ENCODE assay signal across 22 cellular contexts in the genomic region with DNA sequence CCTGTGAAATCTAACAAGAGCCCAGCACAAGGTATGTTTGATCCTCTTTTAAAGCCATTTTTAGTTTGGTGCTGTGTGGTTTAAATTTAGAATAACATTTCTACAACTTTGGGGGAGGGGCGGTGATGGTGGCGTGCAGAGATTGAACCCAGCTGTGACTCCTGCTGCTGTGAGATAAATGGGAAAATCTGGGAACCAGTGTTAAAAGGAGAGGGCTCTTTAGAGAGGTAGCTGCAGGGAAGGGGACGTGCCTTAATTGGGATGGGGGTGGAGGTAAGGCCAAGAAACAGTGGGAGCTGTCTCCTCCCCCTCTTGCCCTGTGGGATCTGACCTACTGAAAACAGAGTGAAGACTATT. TPM values are rescaled to one million over a fixed set of nuclear protein-coding genes. Genes with fewer than 3 reads are reported as not detected.
DNase-seq lines count a peak whose midpoint lies in the region; ATAC-seq, FAIRE-seq and TF ChIP-seq lines count a peak whose summit lies in the region.
"Had no signal": no experiment of that assay in that cellular context is flagged by ENCODE, and none has a peak within 500 bp of the region (broad histone marks: within the 10 kb centered on the region; RNA-seq: fewer than 3 reads in every experiment).

No MANE protein-coding gene starts in this region.

- no peaks in the 10 kb centered on the region for H3K27me3 Mint-ChIP-seq in astrocyte (ENCODE audit: low read depth, unreplicated experiment)
- H3K27me3 Mint-ChIP-seq in nephron progenitor cell (ENCODE audit: low read depth, poor library complexity): peaks cover 27% of the 10 kb centered on the region
- peaks cover 8% of the 10 kb centered on the region for H3K27me3 Mint-ChIP-seq in activated naive CD4-positive, alpha-beta T cell treated with anti-CD3 and anti-CD28 coated beads, Interleukin-2, amount 10 ng/mL, durations not matched to agents 7 days and 5 days

- H3K27ac Mint-ChIP-seq in astrocyte (ENCODE audit: unreplicated experiment) (peak overlapping the region; percentile 21), nephron progenitor cell (no peak overlapping the region)
- no peak overlapping the region for H3K27ac Mint-ChIP-seq in activated naive CD4-positive, alpha-beta T cell treated with anti-CD3 and anti-CD28 coated beads, Interleukin-2, amount 10 ng/mL, durations not matched to agents 7 days and 5 days
- H3K27ac Mint-ChIP-seq: natural killer cell, progenitor cell of endocrine pancreas had no signal

- DNase-seq in astrocyte (ENCODE audit: low read depth) (no peak), right cardiac atrium (no peak), nephron progenitor cell (no peak), NCI-H446 treated with DMSO at 0.1 percent for 48 hours (lab: John Stamatoyannopoulos, UW) (no peak), GM19239 (ENCODE audit: insufficient read length, low spot score) (no peak), NCI-H1436 (lab: John Stamatoyannopoulos, UW) (no peak)
- DNase-seq in activated naive CD4-positive, alpha-beta T cell treated with anti-CD3 and anti-CD28 coated beads, Interleukin-2, amount 10 ng/mL, durations not matched to agents 7 days and 5 days: no peak
- DNase-seq: activated CD4-positive, alpha-beta T cell treated with anti-CD3 and anti-CD28 coated beads for 48 hours; activated CD8-positive, alpha-beta memory T cell treated with anti-CD3 and anti-CD28 coated beads, Interleukin-2, amount 50 U/mL, for 4 hours; activated effector memory CD4-positive, alpha-beta T cell treated with anti-CD3 and anti-CD28 coated beads, Interleukin-2, amount 50 U/mL, for 16 hours; DND-41; mammary epithelial cell; natural killer cell; NCI-H1092; stimulated activated CD8-positive, alpha-beta memory T cell treated with anti-CD3 and anti-CD28 coated beads, Interleukin-4, amount 100 ng/mL, for 48 hours; SW 1271 had no signal

- H3K9me3 Mint-ChIP-seq in astrocyte (ENCODE audit: unreplicated experiment) (no peaks in the 10 kb centered on the region), nephron progenitor cell (no peaks in the 10 kb centered on the region)
- H3K9me3 Mint-ChIP-seq in activated naive CD4-positive, alpha-beta T cell treated with anti-CD3 and anti-CD28 coated beads, Interleukin-2, amount 10 ng/mL, durations not matched to agents 7 days and 5 days: no peaks in the 10 kb centered on the region
- H3K9me3 Mint-ChIP-seq: natural killer cell had no signal

- H3K4me2 ChIP-seq in astrocyte (ENCODE audit: low read length): no peak overlapping the region

- H4K20me1 ChIP-seq in astrocyte (ENCODE audit: insufficient read depth, low read length): no peaks in the 10 kb centered on the region

- no peak for FAIRE-seq in astrocyte (lab: Jason Lieb, UNC)
- no peak for FAIRE-seq in GM19239 (lab: Jason Lieb, UNC)
- FAIRE-seq: endometrium had no signal

- peaks cover 25% of the 10 kb centered on the region for H3K4me1 Mint-ChIP-seq in astrocyte (ENCODE audit: low read depth, unreplicated experiment)
- H3K4me1 Mint-ChIP-seq in nephron progenitor cell: peaks cover 40% of the 10 kb centered on the region
- H3K4me1 Mint-ChIP-seq in activated naive CD4-positive, alpha-beta T cell treated with anti-CD3 and anti-CD28 coated beads, Interleukin-2, amount 10 ng/mL, durations not matched to agents 7 days and 5 days: no peaks in the 10 kb centered on the region
- H3K4me1 Mint-ChIP-seq: natural killer cell had no signal

- H3K9me3 ChIP-seq in HUES6 (ENCODE audit: control insufficient read depth, insufficient read depth, low read depth, low read length): no peaks in the 10 kb centered on the region
- H3K9me3 ChIP-seq in astrocyte (ENCODE audit: insufficient read depth, low read depth, low read length): no peaks in the 10 kb centered on the region
- H3K9me3 ChIP-seq in right cardiac atrium (ENCODE audit: control insufficient read depth, low read length): no peaks in the 10 kb centered on the region
- H3K9me3 ChIP-seq: HAP-1, suprapubic skin had no signal

- H3K4me1 ChIP-seq in HUES6 (ENCODE audit: control insufficient read depth, insufficient read depth, low read length) (peaks cover 32% of the 10 kb centered on the region), astrocyte (ENCODE audit: insufficient read depth, low read length) (no peaks in the 10 kb centered on the region), right cardiac atrium (ENCODE audit: control insufficient read depth, insufficient read depth, low read length) (no peaks in the 10 kb centered on the region)
- H3K4me1 ChIP-seq: HAP-1 had no signal

- H3K4me3 ChIP-seq in HUES6 (ENCODE audit: low read depth, low read length): peak overlapping the region; percentile 47
- H3K4me3 ChIP-seq in astrocyte (ENCODE audit: insufficient read depth, low read depth, low read length): no peak overlapping the region
- peak overlapping the region; percentile 9 for H3K4me3 ChIP-seq in right cardiac atrium (ENCODE audit: low read length)
- H3K4me3 ChIP-seq: HAP-1, skin epidermis, suprapubic skin had no signal

- 39% methylated on average over 3 of the region's 3 CpGs for WGBS in right cardiac atrium

- no peak for TF ChIP-seq CTCF in astrocyte (IDR thresholded peaks at IDR 0.05; ENCODE audit: insufficient read depth, low read depth, low read length)
- TF ChIP-seq CTCF in nephron progenitor cell (IDR thresholded peaks at IDR 0.05): no peak

- H3K9ac ChIP-seq in HUES6 (ENCODE audit: low read length) (peak overlapping the region; percentile 21), astrocyte (ENCODE audit: low read length) (no peak overlapping the region)

- H2AFZ ChIP-seq in astrocyte (ENCODE audit: low read depth, low read length): no peak overlapping the region

- intact Hi-C loops in right cardiac atrium (cut with DNase I): no loop called here

- H3K27me3 ChIP-seq in HUES6 (ENCODE audit: control insufficient read depth, insufficient read depth, low read length) (peaks cover 6% of the 10 kb centered on the region; the same call in 1 of the 2 replicates), astrocyte (ENCODE audit: insufficient read depth, low read length) (no peaks in the 10 kb centered on the region), right cardiac atrium (ENCODE audit: control insufficient read depth, insufficient read depth) (no peaks in the 10 kb centered on the region)
- H3K27me3 ChIP-seq: suprapubic skin had no signal

- CTCF ChIA-PET in activated naive CD4-positive, alpha-beta T cell treated with anti-CD3 and anti-CD28 coated beads, Interleukin-2, amount 10 ng/mL, durations not matched to agents 7 days and 5 days (lab: Charles Lee): no interaction called here

- H3K36me3 ChIP-seq in HUES6 (ENCODE audit: control insufficient read depth, insufficient read depth, low read length): no peaks in the 10 kb centered on the region
- no peaks in the 10 kb centered on the region for H3K36me3 ChIP-seq in astrocyte (ENCODE audit: insufficient read depth, low read length)
- H3K36me3 ChIP-seq: HAP-1, suprapubic skin had no signal

- peak overlapping the region; percentile 42 for H3K4me3 Mint-ChIP-seq in astrocyte (ENCODE audit: unreplicated experiment)
- H3K4me3 Mint-ChIP-seq in nephron progenitor cell: peak overlapping the region; percentile 41
- no peak overlapping the region for H3K4me3 Mint-ChIP-seq in activated naive CD4-positive, alpha-beta T cell treated with anti-CD3 and anti-CD28 coated beads, Interleukin-2, amount 10 ng/mL, durations not matched to agents 7 days and 5 days
- H3K4me3 Mint-ChIP-seq: natural killer cell had no signal

- H3K36me3 Mint-ChIP-seq in astrocyte (ENCODE audit: low read depth, unreplicated experiment) (no peaks in the 10 kb centered on the region), nephron progenitor cell (ENCODE audit: low read depth) (no peaks in the 10 kb centered on the region)
- no peaks in the 10 kb centered on the region for H3K36me3 Mint-ChIP-seq in activated naive CD4-positive, alpha-beta T cell treated with anti-CD3 and anti-CD28 coated beads, Interleukin-2, amount 10 ng/mL, durations not matched to agents 7 days and 5 days
- H3K36me3 Mint-ChIP-seq: natural killer cell had no signal

- no peaks in the 10 kb centered on the region for H3K79me2 ChIP-seq in astrocyte (ENCODE audit: insufficient read depth, low read length)

- no peak overlapping the region for H3K27ac ChIP-seq in HUES6 (ENCODE audit: low read depth, low read length)
- no peak overlapping the region for H3K27ac ChIP-seq in astrocyte (ENCODE audit: low read depth, low read length)
- peak overlapping the region; percentile 46 for H3K27ac ChIP-seq in right cardiac atrium (ENCODE audit: low read length)
- H3K27ac ChIP-seq: skin epidermis, suprapubic skin had no signal

- ATAC-seq in right cardiac atrium: no peak
- ATAC-seq: natural killer cell had no signal

RNA-seq across cellular contexts. Expression of a gene that starts 30.3 kb away (rescaled TPM):
- total RNA-seq in astrocyte: 7.5 and 8.9 TPM in 2 replicates
- 10 to 100 TPM; 17.7 to 26.8 (median 24.5) TPM for total RNA-seq in right cardiac atrium
- polyA plus RNA-seq in right cardiac atrium: 6.1 TPM
